16 cellular contexts compared by ENCODE assay signal in the genomic region with DNA sequence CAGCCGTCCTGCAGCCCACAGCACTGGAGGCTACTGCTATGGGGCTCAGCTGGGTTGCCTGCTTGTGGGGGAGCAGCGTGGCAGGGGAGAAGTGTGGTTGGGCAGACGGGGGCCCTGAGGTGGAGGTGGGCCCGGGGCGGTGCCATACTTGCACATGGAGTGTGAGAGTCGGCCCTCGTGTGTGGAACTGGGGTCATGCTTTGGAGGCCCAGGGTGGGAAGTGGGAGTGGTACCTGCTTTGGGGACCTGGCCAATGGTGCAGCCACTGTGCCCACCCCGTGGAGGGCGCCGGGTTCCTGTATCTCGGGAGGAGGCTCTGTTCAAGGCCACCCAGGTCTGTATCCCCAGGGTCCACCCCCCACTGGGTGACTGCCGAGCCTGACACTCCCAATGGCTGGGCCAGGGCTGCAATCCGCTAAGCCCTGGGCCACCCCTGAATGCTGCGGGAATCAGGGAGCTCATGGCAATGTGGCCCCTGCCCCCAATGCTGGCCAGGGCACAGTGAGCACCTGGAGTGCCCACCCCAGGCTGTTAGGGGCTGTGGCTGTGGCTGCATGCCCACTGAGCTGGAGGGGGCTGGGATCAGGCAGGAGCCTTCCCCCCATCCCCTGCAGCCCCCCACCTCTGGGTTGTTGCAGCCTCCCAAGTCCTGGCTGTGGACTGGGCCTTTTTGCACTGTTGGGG.
"Had no signal": no experiment of that assay in that cellular context is flagged by ENCODE, and none has a peak within 500 bp of the region (broad histone marks: within the 10 kb centered on the region; RNA-seq: fewer than 3 reads in every experiment).

No MANE protein-coding gene starts in this region.

- H3K9ac ChIP-seq: parathyroid adenoma had no signal

- DNase-seq: activated CD4-positive, alpha-beta T cell treated with anti-CD3 and anti-CD28 coated beads, Interleukin-2, amount 10 ng/mL, durations not matched to agents 24 days and 14 days; activated CD8-positive, alpha-beta T cell treated with anti-CD3 and anti-CD28 coated beads for 36 hours; activated naive CD4-positive, alpha-beta T cell treated with anti-CD3 and anti-CD28 coated beads, Interleukin-2, amount 50 U/mL, for 16 hours; activated T-cell treated with anti-CD3 and anti-CD28 coated beads, Interleukin-2, amount 50 U/mL, for 1 hour; cerebellar nuclear complex; effector CD4-positive, alpha-beta T cell; esophagus squamous epithelium; spleen; stimulated activated CD4-positive, alpha-beta T cell treated with anti-CD3 and anti-CD28 coated beads, Interleukin-4, amount 100 ng/mL, for 4 hours; stimulated activated naive B cell treated with anti-CD40 and anti-IgM and Interleukin-4, amounts not matched to agents 10 μg/mL and 1 μg/mL and 100 μg/mL, for 72 hours; T1000 had no signal

- H3K4me3 ChIP-seq: ascending aorta, breast epithelium, esophagus squamous epithelium, spleen had no signal

- ATAC-seq: activated CD8-positive, alpha-beta T cell treated with anti-CD3 and anti-CD28 coated beads for 36 hours; stimulated activated naive B cell treated with anti-CD40 and anti-IgM and Interleukin-4, amounts not matched to agents 10 μg/mL and 1 μg/mL and 100 μg/mL, for 72 hours had no signal

- H3K27me3 Mint-ChIP-seq: activated CD4-positive, alpha-beta T cell treated with anti-CD3 and anti-CD28 coated beads, Interleukin-2, amount 10 ng/mL, durations not matched to agents 24 days and 14 days; activated CD8-positive, alpha-beta T cell treated with anti-CD3 and anti-CD28 coated beads for 36 hours; stimulated activated naive B cell treated with anti-CD40 and anti-IgM and Interleukin-4, amounts not matched to agents 10 μg/mL and 1 μg/mL and 100 μg/mL, for 72 hours had no signal

- H3K4me3 Mint-ChIP-seq: activated CD4-positive, alpha-beta T cell treated with anti-CD3 and anti-CD28 coated beads, Interleukin-2, amount 10 ng/mL, durations not matched to agents 24 days and 14 days; activated CD8-positive, alpha-beta T cell treated with anti-CD3 and anti-CD28 coated beads for 36 hours; stimulated activated naive B cell treated with anti-CD40 and anti-IgM and Interleukin-4, amounts not matched to agents 10 μg/mL and 1 μg/mL and 100 μg/mL, for 72 hours had no signal

- H3K4me1 Mint-ChIP-seq: activated CD4-positive, alpha-beta T cell treated with anti-CD3 and anti-CD28 coated beads, Interleukin-2, amount 10 ng/mL, durations not matched to agents 24 days and 14 days had no signal

- H3K79me2 ChIP-seq: parathyroid adenoma had no signal

- H3K27ac ChIP-seq: ascending aorta, breast epithelium, esophagus squamous epithelium, neutrophil, parathyroid adenoma, spleen had no signal

- H3K36me3 ChIP-seq: ascending aorta, breast epithelium, esophagus squamous epithelium, neutrophil, spleen had no signal

- H3K27me3 ChIP-seq: ascending aorta, breast epithelium, esophagus squamous epithelium, neutrophil, spleen had no signal

- H3K9me3 ChIP-seq: ascending aorta, breast epithelium, esophagus squamous epithelium, neutrophil had no signal

- H3K27ac Mint-ChIP-seq: activated CD4-positive, alpha-beta T cell treated with anti-CD3 and anti-CD28 coated beads, Interleukin-2, amount 10 ng/mL, durations not matched to agents 24 days and 14 days; activated CD8-positive, alpha-beta T cell treated with anti-CD3 and anti-CD28 coated beads for 36 hours; activated T-helper 2 cell treated with anti-CD3 and anti-CD28 coated beads, Interferon-gamma antibody, Interleukin-2, Interleukin-4, amounts not matched to agents 10 μg/mL and 5 μg/mL and 100 μg/mL, durations not matched to agents 14 hours and 24 hours and 36 hours; stimulated activated naive B cell treated with anti-CD40 and anti-IgM and Interleukin-4, amounts not matched to agents 10 μg/mL and 1 μg/mL and 100 μg/mL, for 72 hours had no signal

- H2AFZ ChIP-seq: parathyroid adenoma had no signal

- H3K4me1 ChIP-seq: ascending aorta, breast epithelium, spleen had no signal
